ENCODE assay signal across 8 cellular contexts in genomic region chr10:90920986-90921643, GRCh38. TPM values are rescaled to one million over a fixed set of nuclear protein-coding genes. Genes with fewer than 3 reads are reported as not detected.
A peak's percentile ranks its signal among the peaks of the same experiment; 100 is the strongest.
DNase-seq lines count a peak whose midpoint lies in the region; ATAC-seq and TF ChIP-seq lines count a peak whose summit lies in the region.

TSS of gene ANKRD1 (minus strand) at chr10:90921087. CDS start at chr10:90921027, 60 bp downstream.

- H3K9me3 ChIP-seq in H9 (ENCODE audit: control insufficient read depth, low read depth, low read length) (no peaks in the 10 kb centered on the region), gastrocnemius medialis (no peaks in the 10 kb centered on the region), BE2C (no peaks in the 10 kb centered on the region)

- no peak within 1 kb of the TSS for H3K4me3 Mint-ChIP-seq in H9

- H3K9ac ChIP-seq in H9 (ENCODE audit: extremely low read depth, insufficient read length, low read length), result no peak within 1 kb of the TSS

- intact Hi-C loops in cardiac septum (cut with DNase I) (loop anchor here (1.0 to 5.0 kb wide), 4 partner anchors 9 to 331 kb away; no protein-coding TSS in a partner anchor), gastrocnemius medialis (cut with DNase I; ENCODE audit: low total_unique reads) (loop anchor here (1.0 to 5.0 kb wide), 2 partner anchors 39 to 711 kb away; partner anchors contain the start of gene PPP1R3C)

- peak; percentile 76 for DNase-seq in H9
- DNase-seq in T1000 (lab: John Stamatoyannopoulos, UW), result peak; percentile 75
- peak; percentile 81 for DNase-seq in cardiac septum (ENCODE audit: low spot score)
- peak; percentile 69 to 88 for DNase-seq in gastrocnemius medialis
- DNase-seq in BE2C, result no peak
- no peak for DNase-seq in GM19240 (ENCODE audit: insufficient read length, low spot score)
- no peak for DNase-seq in NCI-H128 (lab: John Stamatoyannopoulos, UW; ENCODE audit: unreplicated experiment)

- no peak within 1 kb of the TSS for H2BK120ac ChIP-seq in H9 (ENCODE audit: low read depth, low read length, poor library complexity, severe bottlenecking)

- ATAC-seq in gastrocnemius medialis (peak; percentile 94 to 95), GM21423 (IDR thresholded peaks at IDR 0.05; ENCODE audit: unreplicated experiment) (no peak)

- H2BK20ac ChIP-seq in H9 (ENCODE audit: low read depth, low read length, poor library complexity, severe bottlenecking), result no peak within 1 kb of the TSS

- no peak within 1 kb of the TSS for H3K4ac ChIP-seq in H9 (ENCODE audit: low read depth, low read length)

- peaks cover 85% of the 10 kb centered on the region for H3K27me3 ChIP-seq in H9 (ENCODE audit: insufficient read depth, low read length)
- H3K27me3 ChIP-seq in gastrocnemius medialis, result no peaks in the 10 kb centered on the region
- no peaks in the 10 kb centered on the region for H3K27me3 ChIP-seq in BE2C

- H3K56ac ChIP-seq in H9 (ENCODE audit: insufficient read length, low read depth, low read length), result no peak within 1 kb of the TSS

- H3K27me3 Mint-ChIP-seq in H9 (ENCODE audit: low read depth), result peaks cover 100% of the 10 kb centered on the region

- peak within 1 kb of the TSS; percentile 24 for H3T11ph ChIP-seq in H9 (ENCODE audit: low read length)

- H2BK12ac ChIP-seq in H9 (ENCODE audit: insufficient read length, low read depth, low read length), result no peak within 1 kb of the TSS

- no peaks in the 10 kb centered on the region for H3K79me2 ChIP-seq in H9 (ENCODE audit: insufficient read depth, low read length)

- H3K4me3 ChIP-seq in gastrocnemius medialis (peak within 1 kb of the TSS in 3 of 4 donors; percentile 26 to 43 (median 36)), BE2C (ENCODE audit: low read depth, low read length) (no peak within 1 kb of the TSS)

- H2BK15ac ChIP-seq in H9 (ENCODE audit: low read depth, low read length), result no peak within 1 kb of the TSS

- in situ Hi-C loops in gastrocnemius medialis (cut with MboI; ENCODE audit: low sequenced_read_pairs in 4 of 4), result no loop called here

- H3K27ac ChIP-seq in H9 (ENCODE audit: insufficient read length, low read depth, low read length) (no peak within 1 kb of the TSS), gastrocnemius medialis (peak within 1 kb of the TSS; percentile 78 to 87 (median 84))

- no peaks in the 10 kb centered on the region for H3K23me2 ChIP-seq in H9 (ENCODE audit: insufficient read length, low read depth, low read length, poor library complexity, severe bottlenecking)

- H3K18ac ChIP-seq in H9 (ENCODE audit: insufficient read length, low read depth, low read length), result no peak within 1 kb of the TSS

- H4K8ac ChIP-seq in H9 (replicated peaks; ENCODE audit: insufficient read length, low read depth, low read length), result no peak within 1 kb of the TSS

- H3K9me3 Mint-ChIP-seq in H9, result peaks cover 0 to 6% of the 10 kb centered on the region in 2 experiments; a peak in 2 of 5 replicates

- no peak within 1 kb of the TSS for H3K14ac ChIP-seq in H9 (ENCODE audit: insufficient read depth, low read length)

- H2AK5ac ChIP-seq in H9 (ENCODE audit: insufficient read length, low read length), result no peak within 1 kb of the TSS

- no peak within 1 kb of the TSS for H3K4me2 ChIP-seq in H9 (ENCODE audit: insufficient read depth, insufficient read length, low read length)

- no peaks in the 10 kb centered on the region for H3K79me1 ChIP-seq in H9 (ENCODE audit: insufficient read depth, low read depth, low read length, poor library complexity, severe bottlenecking)

- H3K36me3 ChIP-seq in gastrocnemius medialis, result peaks cover 0 to 7% of the 10 kb centered on the region in 2 donors
- no peaks in the 10 kb centered on the region for H3K36me3 ChIP-seq in BE2C

- no peaks in the 10 kb centered on the region; a peak in 1 of 7 replicates for H3K36me3 Mint-ChIP-seq in H9 (ENCODE audit: insufficient read depth in 1 of 3, low read depth in 3 of 3)

- WGBS in H9 (ENCODE audit: extremely low coverage, insufficient read length, low lambda C conversion rate), result no CpG with 5 or more reads among the region's 5 CpGs

- no peak for TF ChIP-seq CTCF in H9 (conservative IDR thresholded peaks at IDR 0.05)
- no peak for TF ChIP-seq CTCF in gastrocnemius medialis (IDR thresholded peaks at IDR 0.05 in 4 of 5, conservative IDR thresholded peaks at IDR 0.05 in 1 of 5)
- TF ChIP-seq CTCF in BE2C (IDR thresholded peaks at IDR 0.05; ENCODE audit: low read depth, low read length), result no peak

- peak in 1 of 2 donors; percentile 40 for TF ChIP-seq POLR2A in gastrocnemius medialis (IDR thresholded peaks at IDR 0.05)

- H4K5ac ChIP-seq in H9 (ENCODE audit: insufficient read length, low read depth, low read length), result no peak within 1 kb of the TSS

- H3K23ac ChIP-seq in H9 (ENCODE audit: insufficient read length, low read depth, low read length), result no peak within 1 kb of the TSS

- peaks cover 20 to 32% of the 10 kb centered on the region in 2 experiments for H3K4me1 Mint-ChIP-seq in H9

- H4K91ac ChIP-seq in H9 (ENCODE audit: insufficient read length, low read depth, low read length), result no peak within 1 kb of the TSS

- no peak within 1 kb of the TSS for H3K27ac Mint-ChIP-seq in H9

- H3K4me1 ChIP-seq in H9 (ENCODE audit: insufficient read depth, low read length) (no peaks in the 10 kb centered on the region), gastrocnemius medialis (peaks cover 47 to 49% of the 10 kb centered on the region in 2 donors), BE2C (peaks cover 6% of the 10 kb centered on the region)

- H2BK5ac ChIP-seq in H9 (ENCODE audit: insufficient read length, low read length), result no peak within 1 kb of the TSS

- no peaks in the 10 kb centered on the region for H4K20me1 ChIP-seq in H9 (ENCODE audit: control insufficient read depth, insufficient read depth, insufficient read length)

- H2AFZ ChIP-seq in H9 (ENCODE audit: low read length), result no peak within 1 kb of the TSS

RNA-seq across cellular contexts. Expression of gene ANKRD1, which starts in this region (rescaled TPM):
- total RNA-seq in H9 (2021) (0.11 and 0.13 TPM in 2 replicates), cardiac septum (8,251 TPM), gastrocnemius medialis (100 to 1,000 TPM in 2 of 4 donors, 10 to 100 TPM in 2; 18.6 to 168 (median 98.5) TPM)
- not detected for polyA plus RNA-seq in BE2C (2012; ENCODE audit: insufficient read depth, insufficient read length, low read depth)

Comparison
In these comparisons a context has a peak if more than half of its experiments do, and no peak if none do; other contexts are left out.
1. RNA of gene ANKRD1 (total RNA-seq): 8,251 TPM in cardiac septum (single experiment); 18.6 to 168 TPM in gastrocnemius medialis and 0.11 to 0.13 TPM in H9; every median in the first group is over 10 times any median in the second.
2. Peak in DNase-seq in H9; RNA of the gene not detected or under 1 TPM.
3. DNase-seq: peak in T1000 (single experiment), cardiac septum (single experiment) and gastrocnemius medialis (2 of 2); none in BE2C (single experiment), GM19240 (single experiment) and NCI-H128 (single experiment).